In genomic region chr3:141651405-141651804, GRCh38 we compare ENCODE assay signal across 29 cellular contexts.
"Had no signal": no experiment of that assay in that cellular context is flagged by ENCODE, and none has a peak within 500 bp of the region (broad histone marks: within the 10 kb centered on the region; RNA-seq: fewer than 3 reads in every experiment).

No MANE protein-coding gene starts in this region.

- H3K27ac Mint-ChIP-seq: activated CD4-positive, alpha-beta T cell treated with anti-CD3 and anti-CD28 coated beads for 36 hours; activated CD4-positive, alpha-beta T cell treated with anti-CD3 and anti-CD28 coated beads, Interleukin-2, amount 10 ng/mL, durations not matched to agents 7 days and 5 days; activated CD8-positive, alpha-beta T cell treated with anti-CD3 and anti-CD28 coated beads for 36 hours; activated naive CD8-positive, alpha-beta T cell; activated T-helper 17 cell treated with anti-CD3 and anti-CD28 coated beads, Interleukin-2, amount 50 U/mL, for 72 hours; dendritic cell treated with granulocyte-macrophage colony-stimulating factor and Interleukin-4, amounts not matched to agents 40 ng/mL and 50 ng/mL, for 4 days had no signal

- H3K4me1 Mint-ChIP-seq: activated CD4-positive, alpha-beta T cell treated with anti-CD3 and anti-CD28 coated beads for 36 hours; activated CD4-positive, alpha-beta T cell treated with anti-CD3 and anti-CD28 coated beads, Interleukin-2, amount 10 ng/mL, durations not matched to agents 7 days and 5 days; activated T-helper 17 cell treated with anti-CD3 and anti-CD28 coated beads, Interleukin-2, amount 50 U/mL, for 72 hours; central memory CD8-positive, alpha-beta T cell had no signal

- ATAC-seq: activated CD4-positive, alpha-beta T cell treated with anti-CD3 and anti-CD28 coated beads for 36 hours; activated CD8-positive, alpha-beta T cell treated with anti-CD3 and anti-CD28 coated beads for 36 hours; activated T-cell treated with anti-CD3 and anti-CD28 coated beads, Interleukin-2, amount 50 U/mL, for 4 hours; activated T-helper 17 cell treated with anti-CD3 and anti-CD28 coated beads, Interleukin-2, amount 50 U/mL, for 72 hours; gastroesophageal sphincter had no signal

- H3K4me3 ChIP-seq: coronary artery, dorsolateral prefrontal cortex, esophagus muscularis mucosa, gastroesophageal sphincter had no signal

- H3K9me3 ChIP-seq: esophagus muscularis mucosa, gastroesophageal sphincter had no signal

- H3K27ac ChIP-seq: brain microvascular endothelial cell, coronary artery, dorsolateral prefrontal cortex, esophagus muscularis mucosa, gastroesophageal sphincter had no signal

- DNase-seq: activated CD4-positive, alpha-beta T cell treated with anti-CD3 and anti-CD28 coated beads for 36 hours; activated CD4-positive, alpha-beta T cell treated with anti-CD3 and anti-CD28 coated beads, Interleukin-2, amount 10 ng/mL, durations not matched to agents 7 days and 5 days; activated CD4-positive, alpha-beta T cell treated with anti-CD3 and anti-CD28 coated beads, Interleukin-2, amount 50 U/mL, for 48 hours; activated CD4-positive, CD25-positive, alpha-beta regulatory T cell; activated CD4-positive, CD25-positive, alpha-beta regulatory T cell treated with anti-CD3 and anti-CD28 coated beads, Interleukin-2, amount 50 U/mL, for 72 hours; activated CD8-positive, alpha-beta memory T cell treated with anti-CD3 and anti-CD28 coated beads for 24 hours; activated CD8-positive, alpha-beta T cell treated with anti-CD3 and anti-CD28 coated beads for 36 hours; activated effector memory CD4-positive, alpha-beta T cell treated with Interleukin-2 at 50 U/mL for 16 hours; activated gamma-delta T cell treated with Interleukin-2 at 50 U/mL for 16 hours; activated naive CD4-positive, alpha-beta T cell treated with anti-CD3 and anti-CD28 coated beads, Interleukin-2, amount 50 U/mL, for 16 hours; activated naive CD4-positive, alpha-beta T cell treated with Interleukin-2 at 50 U/mL for 16 hours; activated T-cell treated with anti-CD3 and anti-CD28 coated beads, Interleukin-2, amount 50 U/mL, for 4 hours; amniotic stem cell; anterior cingulate cortex; brain microvascular endothelial cell; dorsolateral prefrontal cortex; effector memory CD4-positive, alpha-beta T cell; erythroblast; foreskin melanocyte; T-helper 2 cell had no signal

- H3K9me3 Mint-ChIP-seq: activated CD4-positive, alpha-beta T cell treated with anti-CD3 and anti-CD28 coated beads, Interleukin-2, amount 10 ng/mL, durations not matched to agents 7 days and 5 days; activated CD8-positive, alpha-beta T cell treated with anti-CD3 and anti-CD28 coated beads for 36 hours; activated T-cell treated with anti-CD3 and anti-CD28 coated beads, Interleukin-2, amount 50 U/mL, for 4 hours; activated T-helper 17 cell treated with anti-CD3 and anti-CD28 coated beads, Interleukin-2, amount 50 U/mL, for 72 hours; central memory CD8-positive, alpha-beta T cell; dendritic cell treated with granulocyte-macrophage colony-stimulating factor and Interleukin-4, amounts not matched to agents 40 ng/mL and 50 ng/mL, for 4 days had no signal

- H3K27me3 ChIP-seq: brain microvascular endothelial cell, esophagus muscularis mucosa, gastroesophageal sphincter had no signal

- H3K36me3 Mint-ChIP-seq: activated naive CD8-positive, alpha-beta T cell had no signal

- H3K4me1 ChIP-seq: esophagus muscularis mucosa, gastroesophageal sphincter had no signal

- H3K4me3 Mint-ChIP-seq: activated CD4-positive, alpha-beta T cell treated with anti-CD3 and anti-CD28 coated beads for 36 hours; activated CD4-positive, alpha-beta T cell treated with anti-CD3 and anti-CD28 coated beads, Interleukin-2, amount 10 ng/mL, durations not matched to agents 7 days and 5 days; activated CD8-positive, alpha-beta T cell treated with anti-CD3 and anti-CD28 coated beads for 36 hours; activated naive CD8-positive, alpha-beta T cell; activated T-cell treated with anti-CD3 and anti-CD28 coated beads, Interleukin-2, amount 50 U/mL, for 4 hours; activated T-helper 17 cell treated with anti-CD3 and anti-CD28 coated beads, Interleukin-2, amount 50 U/mL, for 72 hours; central memory CD8-positive, alpha-beta T cell; dendritic cell treated with granulocyte-macrophage colony-stimulating factor and Interleukin-4, amounts not matched to agents 40 ng/mL and 50 ng/mL, for 4 days had no signal

- H3K36me3 ChIP-seq: brain microvascular endothelial cell, esophagus muscularis mucosa, gastroesophageal sphincter had no signal

- H3K27me3 Mint-ChIP-seq: dendritic cell treated with granulocyte-macrophage colony-stimulating factor and Interleukin-4, amounts not matched to agents 40 ng/mL and 50 ng/mL, for 4 days had no signal

- FAIRE-seq: astrocyte, bronchial epithelial cell had no signal
